8 cellular contexts compared by ENCODE assay signal in genomic region chr10:20855398-20856038, GRCh38. TPM values are rescaled to one million over a fixed set of nuclear protein-coding genes. Genes with fewer than 3 reads are reported as not detected.
DNase-seq lines count a peak whose midpoint lies in the region; ATAC-seq, FAIRE-seq and TF ChIP-seq lines count a peak whose summit lies in the region.
"Had no signal": no experiment of that assay in that cellular context is flagged by ENCODE, and none has a peak within 500 bp of the region (broad histone marks: within the 10 kb centered on the region; RNA-seq: fewer than 3 reads in every experiment).

No MANE protein-coding gene starts in this region.

- H3K4me1 ChIP-seq in K562 (replicated peaks in 1 of 2; ENCODE audit: control insufficient read depth in 2 of 2, insufficient read depth in 2 of 2, low read length in 2 of 2): no peaks in the 10 kb centered on the region

- POLR2A ChIA-PET in K562 (lab: Yijun Ruan, JAX): no interaction called here

- no peak for TF ChIP-seq EP300 in K562 (IDR thresholded peaks at IDR 0.05; ENCODE audit: low read length)
- no peak for TF ChIP-seq EP300 in neural cell (conservative IDR thresholded peaks at IDR 0.05; ENCODE audit: poor library complexity, severe bottlenecking)

- H3K79me2 ChIP-seq in K562 (ENCODE audit: control insufficient read depth, insufficient read depth, low read length): no peaks in the 10 kb centered on the region
- no peaks in the 10 kb centered on the region for H3K79me2 ChIP-seq in neural cell (replicated peaks; ENCODE audit: insufficient read depth, low read length)

- no peak overlapping the region for H3K9ac ChIP-seq in K562 (ENCODE audit: insufficient read depth in 1 of 2, low read depth in 2 of 2, low read length in 2 of 2)
- H3K9ac ChIP-seq in neural cell (ENCODE audit: low read length): no peak overlapping the region

- H3K36me3 ChIP-seq in K562 (ENCODE audit: control insufficient read depth, insufficient read depth, low read length): no peaks in the 10 kb centered on the region
- no peaks in the 10 kb centered on the region for H3K36me3 ChIP-seq in neural cell (ENCODE audit: insufficient read depth, low read length)

- H4K20me1 ChIP-seq in K562 (replicated peaks; ENCODE audit: control insufficient read depth, insufficient read depth, low read length) (no peaks in the 10 kb centered on the region), neural cell (ENCODE audit: insufficient read depth) (no peaks in the 10 kb centered on the region)

- in situ Hi-C loops in K562 (cut with MboI): no loop called here

- H3K9me3 ChIP-seq in K562 (replicated peaks; ENCODE audit: control insufficient read depth, insufficient read depth, low read depth, low read length): no peaks in the 10 kb centered on the region
- H3K9me3 ChIP-seq in neural cell (ENCODE audit: low read length): no peaks in the 10 kb centered on the region

- TF ChIP-seq POLR2A in K562 (conservative IDR thresholded peaks at IDR 0.05): no peak

- CTCF ChIA-PET in K562 (lab: Yijun Ruan, JAX; ENCODE audit: low intra/inter-chr PET ratio): interaction anchor here (0.6 to 1.0 kb wide), 3 partner anchors 312 to 1036 kb away, joined by 3 to 4 read pairs (median 3); no protein-coding TSS in a partner anchor

- H3K9me2 ChIP-seq in neural cell (ENCODE audit: insufficient read depth, low read length): no peaks in the 10 kb centered on the region

- DNase-seq in GF-D8 (lab: John Stamatoyannopoulos, UW): peak; percentile 7
- no peak for DNase-seq in LNCaP clone FGC (ENCODE audit: low read depth)
- DNase-seq in K562 (ENCODE audit: extremely low read depth in 1 of 4, low spot score in 3 of 4): peak in 3 of 4 experiments; percentile 12 to 34 (median 23)
- DNase-seq in amniotic stem cell (lab: John Stamatoyannopoulos, UW): no peak

- H2AFZ ChIP-seq in K562 (ENCODE audit: low read depth, low read length) (no peak overlapping the region), neural cell (ENCODE audit: low read depth, low read length) (no peak overlapping the region)

- BruUV-seq in K562 (replicated peaks; lab: Mats Ljungman, UMichigan): no TSS peak

- intact Hi-C loops in K562 (cut with micrococcal nuclease): loop anchor here (5.0 kb wide), 1 partner anchor 222 kb away; no protein-coding TSS in a partner anchor

- peak; percentile 60 for TF ChIP-seq CTCF in LNCaP clone FGC (IDR thresholded peaks at IDR 0.05; ENCODE audit: control insufficient read depth, extremely low read depth, insufficient read depth)
- TF ChIP-seq CTCF in K562 (IDR thresholded peaks at IDR 0.05 in 2 of 3, conservative IDR thresholded peaks at IDR 0.05 in 1 of 3; ENCODE audit: insufficient read depth in 2 of 3, low read depth in 1 of 3, low read length in 3 of 3): peak in 2 of 3 experiments; percentile 15 to 65; a peak in 3 of 6 replicates
- peak; percentile 70 for TF ChIP-seq CTCF in neural cell (IDR thresholded peaks at IDR 0.05; ENCODE audit: poor library complexity, severe bottlenecking)

- FAIRE-seq in K562 (lab: Jason Lieb, UNC): no peak
- FAIRE-seq: GM19239 had no signal

- H3K4me2 ChIP-seq in K562 (ENCODE audit: insufficient read depth, low read length) (no peak overlapping the region), neural cell (ENCODE audit: low read length) (no peak overlapping the region)

- H3K27me3 ChIP-seq in K562 (ENCODE audit: control insufficient read depth in 2 of 2, insufficient read depth in 2 of 2, low read length in 2 of 2) (no peaks in the 10 kb centered on the region), neural cell (ENCODE audit: insufficient read depth, low read depth, low read length) (no peaks in the 10 kb centered on the region)

- no peaks in the 10 kb centered on the region for H3K9me1 ChIP-seq in K562 (ENCODE audit: control insufficient read depth, insufficient read depth, low read length)

- H3F3A ChIP-seq in neural cell (ENCODE audit: insufficient read depth, low read length, poor library complexity, severe bottlenecking): no peaks in the 10 kb centered on the region

- 0 out of 3 replicates have a peak, but pooled peaks have one; percentile 47 for ATAC-seq in K562
- ATAC-seq in HG02623 (IDR thresholded peaks at IDR 0.05; ENCODE audit: unreplicated experiment): no peak
- no peak for ATAC-seq in GM21529 (IDR thresholded peaks at IDR 0.05; ENCODE audit: unreplicated experiment)

- H3K4me3 ChIP-seq in LNCaP clone FGC (ENCODE audit: low read depth, low read length) (no peak overlapping the region), K562 (no peak overlapping the region), neural cell (ENCODE audit: low read length) (no peak overlapping the region)

- H3K27ac ChIP-seq in K562 (ENCODE audit: extremely low read depth, low read depth, low read length) (no peak overlapping the region), neural cell (ENCODE audit: low read length) (no peak overlapping the region)

- TF ChIP-seq RAD21 in K562 (CRISPR knock-in tag; conservative IDR thresholded peaks at IDR 0.05 in 1 of 2, IDR thresholded peaks at IDR 0.05 in 1 of 2) (peak; percentile 28 to 59; a peak in 3 of 4 replicates), neural cell (conservative IDR thresholded peaks at IDR 0.05) (peak; percentile 78)

- WGBS in K562 (ENCODE audit: insufficient coverage, low coverage, missing lambda C conversion rate): 10% methylated on average over 5 of the region's 5 CpGs

TF ChIP-seq in K562, 482 proteins besides CTCF, POLR2A, EP300 and RAD21:
- TF ChIP-seq HEY1 (CRISPR knock-in tag; IDR thresholded peaks at IDR 0.05; ENCODE audit: borderline replicate concordance) (no peak), SMC3 (conservative IDR thresholded peaks at IDR 0.05; ENCODE audit: insufficient read depth, low read depth, low read length) (0 out of 2 replicates have a peak, but pooled peaks have one; percentile 9), MAFF (IDR thresholded peaks at IDR 0.05; ENCODE audit: low read length) (no peak), CEBPG (CRISPR knock-in tag; IDR thresholded peaks at IDR 0.05) (no peak), CEBPG (tag; conservative IDR thresholded peaks at IDR 0.05 in 1 of 2, IDR thresholded peaks at IDR 0.05 in 1 of 2) (peak in 1 of 2 experiments; percentile 46; a peak in 2 of 4 replicates), HNRNPK (IDR thresholded peaks at IDR 0.05; ENCODE audit: low read depth, low read length, poor library complexity, severe bottlenecking) (no peak), FOXJ2 (tag; IDR thresholded peaks at IDR 0.05) (no peak), CEBPB (tag; IDR thresholded peaks at IDR 0.05) (peak; percentile 50)
TF ChIP-seq in K562: peak in this region for 3.

TF ChIP-seq in neural cell, 6 proteins besides CTCF, POLR2A, EP300 and RAD21:
- TF ChIP-seq REST (IDR thresholded peaks at IDR 0.05; ENCODE audit: borderline replicate concordance) (no peak), POLR2AphosphoS5 (IDR thresholded peaks at IDR 0.05) (no peak), SMC3 (conservative IDR thresholded peaks at IDR 0.05; ENCODE audit: poor library complexity) (peak; percentile 77), EZH2 (IDR thresholded peaks at IDR 0.05; ENCODE audit: borderline replicate concordance, insufficient read depth, low read length, poor library complexity, severe bottlenecking) (no peak)

RNA-seq across cellular contexts. Expression of gene NEBL, which starts 41.6 kb away (rescaled TPM):
- total RNA-seq in K562 (2011; cell fraction: chromatin; rRNA removed; ENCODE audit: low replicate concordance): 5.5 and 30.8 TPM in 2 replicates
- 2.7 and 8.0 TPM in 2 replicates for total RNA-seq in K562 (2011; cell fraction: nucleolus; rRNA removed)
- 15.3 and 18.3 TPM in 2 replicates for total RNA-seq in K562 (2011; cell fraction: nucleoplasm; rRNA removed)
- 11.1 and 11.2 TPM in 2 replicates for total RNA-seq in K562 (2014; rRNA removed)
- total RNA-seq in K562 (2014; rRNA removed; fragmentation: Illumina TruSeq; extraction: Trizol): 14.6 and 16.5 TPM in 2 replicates
- 8.0 and 8.7 TPM in 2 replicates for total RNA-seq in K562 (2015; rRNA removed; fragmentation: Illumina TruSeq; extraction: Trizol)
- 10.0 and 12.5 TPM in 2 replicates for total RNA-seq in K562 (2021)
- polyA plus RNA-seq in K562 (2011; rRNA removed): 0.73 and 0.82 TPM in 2 replicates
- polyA plus RNA-seq in K562 (2011; cell fraction: cytosol; rRNA removed): 0.37 and 0.43 TPM in 2 replicates
- polyA plus RNA-seq in K562 (2011; cell fraction: nucleus; rRNA removed): 1.1 and 1.3 TPM in 2 replicates
- 10.3 and 38.0 TPM in 2 replicates for polyA plus RNA-seq in K562 (2012)
- 9.5 and 9.8 TPM in 2 replicates for polyA plus RNA-seq in K562 (2014; fragmentation: Illumina TruSeq; extraction: Trizol)
- polyA plus RNA-seq in K562 (2014; fragmentation: Nextera tagmentation; extraction: Ambion mirVana): 1 to 10 TPM; 2.3 to 3.0 TPM
- 10.7 and 11.7 TPM in 2 replicates for polyA plus RNA-seq in K562 (2014; rRNA removed)
- polyA minus RNA-seq in K562 (2011; rRNA and poly(A)+ RNA removed): 1.9 and 2.8 TPM in 2 replicates
- polyA minus RNA-seq in K562 (2011; cell fraction: cytosol; rRNA and poly(A)+ RNA removed): 0.67 and 0.73 TPM in 2 replicates
- 2.2 and 4.2 TPM in 2 replicates for polyA minus RNA-seq in K562 (2011; cell fraction: nucleus; rRNA and poly(A)+ RNA removed)
- 16.3 and 16.4 TPM in 2 replicates for polyA plus RNA-seq in neural cell
- 39.0 and 44.2 TPM in 2 replicates for polyA minus RNA-seq in neural cell

Comparison
In these comparisons a context has a peak if more than half of its experiments do, and no peak if none do; other contexts are left out.
1. DNase-seq: peak in GF-D8 (single experiment) and K562 (3 of 4); none in LNCaP clone FGC (single experiment) and amniotic stem cell (single experiment).
2. Peak in every context shown above with its lines, with median percentiles within 50 percentile points of each other: CTCF ChIP-seq.